Comparison of ENCODE assay signal across 8 cellular contexts in genomic region chr7:20797174-20798080, GRCh38. TPM values are rescaled to one million over a fixed set of nuclear protein-coding genes. Genes with fewer than 3 reads are reported as not detected.
DNase-seq lines count a peak whose midpoint lies in the region; ATAC-seq and TF ChIP-seq lines count a peak whose summit lies in the region.

No MANE protein-coding gene starts in this region.

- no peaks in the 10 kb centered on the region for H3K9me3 Mint-ChIP-seq in nephron progenitor cell

- DNase-seq in Caki2 (ENCODE audit: low read depth) (peak; percentile 77), RKO (ENCODE audit: low spot score) (peak; percentile 55), dorsolateral prefrontal cortex (no peak), nephron progenitor cell (no peak), DMS114 treated with DMSO at 0.1 percent for 48 hours (lab: John Stamatoyannopoulos, UW; ENCODE audit: unreplicated experiment) (no peak), GDM1 (lab: John Stamatoyannopoulos, UW) (no peak)

- H3K36me3 Mint-ChIP-seq in nephron progenitor cell (ENCODE audit: low read depth) = no peaks in the 10 kb centered on the region

- peaks cover 38% of the 10 kb centered on the region for H3K4me1 Mint-ChIP-seq in nephron progenitor cell

- peaks cover 20 to 92% (median 72%) of the 10 kb centered on the region in 45 donors for H3K27me3 ChIP-seq in dorsolateral prefrontal cortex

- peak overlapping the region; percentile 89 for H3K4me3 Mint-ChIP-seq in nephron progenitor cell

- peak overlapping the region in 52 of 59 donors; percentile 2 to 68 (median 44) for H3K4me3 ChIP-seq in dorsolateral prefrontal cortex

- H3K27ac Mint-ChIP-seq in nephron progenitor cell = no peak overlapping the region

- ATAC-seq in GM19463 (IDR thresholded peaks at IDR 0.05; ENCODE audit: unreplicated experiment) (peak; percentile 52), HG03469 (IDR thresholded peaks at IDR 0.05; ENCODE audit: unreplicated experiment) (peak; percentile 32)

- intact Hi-C loops in dorsolateral prefrontal cortex (cut with DNase I) = loop anchor here in 1 of 2 donors (10.0 kb wide), 1 partner anchor 1287 kb away; no protein-coding TSS in a partner anchor

- peaks cover 82% of the 10 kb centered on the region for H3K27me3 Mint-ChIP-seq in nephron progenitor cell (ENCODE audit: low read depth, poor library complexity)

- H3K27ac ChIP-seq in dorsolateral prefrontal cortex = no peak overlapping the region

- in situ Hi-C loops in Caki2 (cut with HindIII; ENCODE audit: low pct_unique_long_range_greater_than_20kb, low sequenced_read_pairs) = loop anchor here (25.0 kb wide), 1 partner anchor 465 kb away; no protein-coding TSS in a partner anchor

- no peak for TF ChIP-seq CTCF in dorsolateral prefrontal cortex (IDR thresholded peaks at IDR 0.05 in 54 of 56, conservative IDR thresholded peaks at IDR 0.05 in 2 of 56; ENCODE audit: low read depth in 1 of 56, partially characterized antibody in 56 of 56)
- TF ChIP-seq CTCF in nephron progenitor cell (IDR thresholded peaks at IDR 0.05) = no peak

RNA-seq across cellular contexts. Expression of gene SP8, which starts 10.7 kb away (rescaled TPM):
- total RNA-seq in Caki2 (2014; rRNA removed; shearing (Covaris generic); ENCODE audit: low replicate concordance) = 1.1 and 1.4 TPM in 2 replicates
- total RNA-seq in dorsolateral prefrontal cortex = 1 to 10 TPM in 85 of 120 experiments, under 1 TPM in 35; 0.21 to 3.7 (median 1.2) TPM

Comparison
In these comparisons a context has a peak if more than half of its experiments do, and no peak if none do; other contexts are left out.
1. DNase-seq: peak in Caki2 (single experiment) and RKO (single experiment); none in dorsolateral prefrontal cortex (0 of 10), nephron progenitor cell (single experiment), DMS114 treated with DMSO at 0.1 percent for 48 hours (single experiment) and GDM1 (single experiment).